Comparison of ENCODE assay signal across 7 cellular contexts in genomic region chr13:110716235-110716505, GRCh38. TPM values are rescaled to one million over a fixed set of nuclear protein-coding genes. Genes with fewer than 3 reads are reported as not detected.
DNase-seq lines count a peak whose midpoint lies in the region; ATAC-seq, FAIRE-seq and TF ChIP-seq lines count a peak whose summit lies in the region.

No MANE protein-coding gene starts in this region.

- H3K36me3 ChIP-seq in PC-9 (ENCODE audit: low read depth) (no peaks in the 10 kb centered on the region; the same call in 1 of the 2 replicates), muscle layer of colon (ENCODE audit: insufficient read depth, low read length) (no peaks in the 10 kb centered on the region)

- no peak for TF ChIP-seq CTCF in PC-9 (conservative IDR thresholded peaks at IDR 0.05)

- H3K27me3 Mint-ChIP-seq in effector memory CD8-positive, alpha-beta T cell: no peaks in the 10 kb centered on the region

- peak; percentile 92 for FAIRE-seq in H54 (lab: Jason Lieb, UNC)

- H4K20me1 ChIP-seq in PC-9 (ENCODE audit: insufficient read depth): peaks cover 25% of the 10 kb centered on the region

- H3K4me3 ChIP-seq in PC-9 (peak overlapping the region; percentile 95), muscle layer of colon (ENCODE audit: low read depth in 1 of 2, low read length in 2 of 2) (peak overlapping the region; percentile 83 to 89)

- H3K27ac ChIP-seq in PC-9: peak overlapping the region; percentile 48
- H3K27ac ChIP-seq in muscle layer of colon (ENCODE audit: low read depth, low read length): peak overlapping the region; percentile 86

- intact Hi-C loops in PC-9 (cut with micrococcal nuclease; ENCODE audit: unreplicated experiment): loop anchor here (5.0 to 10.0 kb wide), 5 partner anchors 101 to 1471 kb away; no protein-coding TSS in a partner anchor

- POLR2A ChIA-PET in PC-9 (lab: Charles Lee; ENCODE audit: unreplicated experiment): no interaction called here

- peak; percentile 44 for DNase-seq in H54 (ENCODE audit: insufficient read length, low spot score)
- peak; percentile 26 to 48 for DNase-seq in PC-9
- DNase-seq in effector memory CD8-positive, alpha-beta T cell: no peak
- no peak for DNase-seq in NK-92 (lab: John Stamatoyannopoulos, UW; ENCODE audit: unreplicated experiment)
- DNase-seq in amniotic stem cell (lab: John Stamatoyannopoulos, UW): no peak
- DNase-seq in COLO668 (lab: John Stamatoyannopoulos, UW; ENCODE audit: unreplicated experiment): no peak

- H3K27ac Mint-ChIP-seq in effector memory CD8-positive, alpha-beta T cell: peak overlapping the region; percentile 96 to 99

- no peaks in the 10 kb centered on the region for H3K9me3 Mint-ChIP-seq in effector memory CD8-positive, alpha-beta T cell

- TF ChIP-seq POLR2A in H54 (IDR thresholded peaks at IDR 0.05; ENCODE audit: low read depth, low read length): no peak

- no peaks in the 10 kb centered on the region for H3K9me3 ChIP-seq in PC-9 (ENCODE audit: insufficient read depth, low read depth)
- no peaks in the 10 kb centered on the region for H3K9me3 ChIP-seq in muscle layer of colon (ENCODE audit: low read length)

- H3F3A ChIP-seq in PC-9 (ENCODE audit: insufficient read depth, low read depth): peaks cover 13% of the 10 kb centered on the region

- no peak for ATAC-seq in effector memory CD8-positive, alpha-beta T cell (replicated peaks)

- CTCF ChIA-PET in PC-9 (lab: Charles Lee): interaction anchor here (1.2 kb wide), 1 partner anchor 154 kb away, joined by 4 read pairs; no protein-coding TSS in a partner anchor

- H3K4me1 ChIP-seq in PC-9 (replicated peaks; ENCODE audit: insufficient read depth) (peaks cover 22% of the 10 kb centered on the region), muscle layer of colon (ENCODE audit: insufficient read depth, low read length) (peaks cover 19% of the 10 kb centered on the region)

- peak overlapping the region; percentile 89 to 95 for H3K4me3 Mint-ChIP-seq in effector memory CD8-positive, alpha-beta T cell

- peaks cover 22 to 24% of the 10 kb centered on the region in 2 donors for H3K4me1 Mint-ChIP-seq in effector memory CD8-positive, alpha-beta T cell (ENCODE audit: low read depth in 2 of 2)

- H3K9ac ChIP-seq in muscle layer of colon (ENCODE audit: low read length): peak overlapping the region; percentile 95

- H3K36me3 Mint-ChIP-seq in effector memory CD8-positive, alpha-beta T cell (ENCODE audit: insufficient read depth): peaks cover 59% of the 10 kb centered on the region

- H3K27me3 ChIP-seq in PC-9 (ENCODE audit: insufficient read depth, low read depth) (no peaks in the 10 kb centered on the region), muscle layer of colon (ENCODE audit: control insufficient read depth in 1 of 2, insufficient read depth in 2 of 2, low read length in 2 of 2) (no peaks in the 10 kb centered on the region)

- H2AFZ ChIP-seq in PC-9: peak overlapping the region; percentile 89

- BruUV-seq in PC-9 (replicated peaks; lab: Mats Ljungman, UMichigan): no TSS peak

- H3K79me2 ChIP-seq in PC-9 (ENCODE audit: low read depth): peaks cover 71% of the 10 kb centered on the region

- H3K9me2 ChIP-seq in PC-9 (ENCODE audit: insufficient read depth): no peaks in the 10 kb centered on the region

- H3K4me2 ChIP-seq in PC-9: peak overlapping the region; percentile 98

RNA-seq across cellular contexts. Expression of gene ING1, which starts 2.7 kb away (rescaled TPM):
- total RNA-seq in PC-9 (2021): 21.2 and 23.1 TPM in 2 replicates

RNA-seq across cellular contexts. Expression of gene CARS2, which starts 10.3 kb away (rescaled TPM):
- 57.1 and 67.0 TPM in 2 replicates for total RNA-seq in PC-9 (2021)

Comparison
In these comparisons a context has a peak if more than half of its experiments do, and no peak if none do; other contexts are left out.
1. DNase-seq: peak in H54 (single experiment) and PC-9 (2 of 2); none in effector memory CD8-positive, alpha-beta T cell (0 of 3), NK-92 (single experiment), amniotic stem cell (single experiment) and COLO668 (single experiment).